ENCODE assay signal across 11 cellular contexts in the genomic region with DNA sequence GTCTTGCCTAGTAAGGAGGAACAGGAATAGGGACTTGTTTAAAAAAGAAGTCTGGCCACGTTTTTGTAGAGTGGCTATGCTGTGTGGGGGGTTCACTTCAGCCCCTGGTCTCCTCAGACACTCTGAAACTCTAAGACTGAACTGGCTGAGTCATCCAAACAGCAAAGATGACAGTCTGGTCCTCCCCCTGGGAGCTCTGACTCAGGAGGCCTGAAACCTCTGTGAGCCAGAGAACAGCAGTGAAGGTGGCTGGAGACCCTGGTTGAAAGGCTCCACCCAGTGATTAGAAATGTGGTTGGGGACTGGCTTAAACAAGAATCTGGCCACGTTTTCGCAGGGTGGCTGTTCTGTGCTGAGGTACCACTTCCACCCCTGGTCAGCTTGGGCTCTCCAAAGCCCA. TPM values are rescaled to one million over a fixed set of nuclear protein-coding genes. Genes with fewer than 3 reads are reported as not detected.
DNase-seq lines count a peak whose midpoint lies in the region; ATAC-seq, FAIRE-seq and TF ChIP-seq lines count a peak whose summit lies in the region.
"Not testable (repeated sequence)": the region's sequence is repeated elsewhere in the genome, so short reads cannot be mapped to it uniquely, and the experiment has no call there.
"Had no signal": no experiment of that assay in that cellular context is flagged by ENCODE, and none has a peak within 500 bp of the region (broad histone marks: within the 10 kb centered on the region; RNA-seq: fewer than 3 reads in every experiment).

No MANE protein-coding gene starts in this region.

- intact Hi-C loops in activated CD4-positive, alpha-beta T cell treated with anti-CD3 and anti-CD28 coated beads for 36 hours (cut with DNase I, micrococcal nuclease), result not testable (repeated sequence)

- DNase-seq in H4 (ENCODE audit: low spot score) (peak; percentile 19), M059J (ENCODE audit: low read depth) (peak; percentile 40), RCC 7860 (ENCODE audit: low spot score) (peak; percentile 26), epithelial cell of esophagus (ENCODE audit: low read depth) (peak; percentile 1)
- peak; percentile 35 for DNase-seq in activated CD4-positive, alpha-beta T cell treated with anti-CD3 and anti-CD28 coated beads for 36 hours
- peak; percentile 13 to 18 for DNase-seq in activated T-cell treated with anti-CD3 and anti-CD28 coated beads, Interleukin-2, amount 50 U/mL, for 72 hours
- peak; percentile 10 to 15 for DNase-seq in stimulated activated CD4-positive, alpha-beta T cell treated with anti-CD3 and anti-CD28 coated beads, Interleukin-15, amount 100 ng/mL, for 48 hours (ENCODE audit: low read depth in 2 of 2)

- not testable (repeated sequence) for ATAC-seq in activated CD4-positive, alpha-beta T cell treated with anti-CD3 and anti-CD28 coated beads for 36 hours
- ATAC-seq in activated T-cell treated with anti-CD3 and anti-CD28 coated beads, Interleukin-2, amount 50 U/mL, for 72 hours (replicated peaks in 1 of 2), result peak; percentile 56 to 58

- FAIRE-seq in RCC 7860 (lab: Jason Lieb, UNC), result not testable (repeated sequence)

- H3K4me1 Mint-ChIP-seq in activated CD4-positive, alpha-beta T cell treated with anti-CD3 and anti-CD28 coated beads for 36 hours; activated T-cell treated with anti-CD3 and anti-CD28 coated beads, Interleukin-2, amount 50 U/mL, for 72 hours (ENCODE audit: low read depth): not testable (repeated sequence)

- not testable (repeated sequence) for H3K27me3 Mint-ChIP-seq in activated CD4-positive, alpha-beta T cell treated with anti-CD3 and anti-CD28 coated beads for 36 hours; activated T-cell treated with anti-CD3 and anti-CD28 coated beads, Interleukin-2, amount 50 U/mL, for 72 hours (ENCODE audit: low read depth)

- not testable (repeated sequence) for H3K9me3 Mint-ChIP-seq in activated CD4-positive, alpha-beta T cell treated with anti-CD3 and anti-CD28 coated beads for 36 hours (ENCODE audit: low read depth); activated T-cell treated with anti-CD3 and anti-CD28 coated beads, Interleukin-2, amount 50 U/mL, for 72 hours

- not testable (repeated sequence) for H3K4me3 Mint-ChIP-seq in activated CD4-positive, alpha-beta T cell treated with anti-CD3 and anti-CD28 coated beads for 36 hours; activated T-cell treated with anti-CD3 and anti-CD28 coated beads, Interleukin-2, amount 50 U/mL, for 72 hours

- CTCF ChIA-PET in activated CD4-positive, alpha-beta T cell treated with anti-CD3 and anti-CD28 coated beads for 36 hours (lab: Charles Lee), result not testable (repeated sequence)

- POLR2A ChIA-PET in activated CD4-positive, alpha-beta T cell treated with anti-CD3 and anti-CD28 coated beads for 36 hours (lab: Charles Lee), result not testable (repeated sequence)

- H3K36me3 Mint-ChIP-seq in activated CD4-positive, alpha-beta T cell treated with anti-CD3 and anti-CD28 coated beads for 36 hours (ENCODE audit: low read depth); activated T-cell treated with anti-CD3 and anti-CD28 coated beads, Interleukin-2, amount 50 U/mL, for 72 hours (ENCODE audit: insufficient read depth in 2 of 2): not testable (repeated sequence)

- not testable (repeated sequence) for H3K4me3 ChIP-seq in epithelial cell of esophagus (ENCODE audit: low read length)

- not testable (repeated sequence) for TF ChIP-seq CTCF in epithelial cell of esophagus (IDR thresholded peaks at IDR 0.05; ENCODE audit: insufficient read depth, low read depth, low read length, missing control alignments)

- H3K27ac Mint-ChIP-seq in activated CD4-positive, alpha-beta T cell treated with anti-CD3 and anti-CD28 coated beads for 36 hours; activated T-cell treated with anti-CD3 and anti-CD28 coated beads, Interleukin-2, amount 50 U/mL, for 72 hours: not testable (repeated sequence)

RNA-seq across cellular contexts. Expression of gene POTEC, which starts 32.7 kb away (rescaled TPM):
- total RNA-seq in H4 (2014; rRNA removed; shearing (Covaris generic)), result 0.10 TPM in 1 of 2 replicates, not detected in the other
- total RNA-seq in M059J (2014; rRNA removed; shearing (Covaris generic)), result 0.02 TPM in 1 of 2 replicates, not detected in the other
- total RNA-seq in activated CD4-positive, alpha-beta T cell treated with anti-CD3 and anti-CD28 coated beads for 36 hours, result not detected
- not detected for total RNA-seq in activated T-cell treated with anti-CD3 and anti-CD28 coated beads, Interleukin-2, amount 50 U/mL, for 72 hours
- total RNA-seq: CD8-positive, alpha-beta T cell; G401; IMR-90; PC-9 had no signal
